ENCODE assay signal across 10 cellular contexts in the genomic region with DNA sequence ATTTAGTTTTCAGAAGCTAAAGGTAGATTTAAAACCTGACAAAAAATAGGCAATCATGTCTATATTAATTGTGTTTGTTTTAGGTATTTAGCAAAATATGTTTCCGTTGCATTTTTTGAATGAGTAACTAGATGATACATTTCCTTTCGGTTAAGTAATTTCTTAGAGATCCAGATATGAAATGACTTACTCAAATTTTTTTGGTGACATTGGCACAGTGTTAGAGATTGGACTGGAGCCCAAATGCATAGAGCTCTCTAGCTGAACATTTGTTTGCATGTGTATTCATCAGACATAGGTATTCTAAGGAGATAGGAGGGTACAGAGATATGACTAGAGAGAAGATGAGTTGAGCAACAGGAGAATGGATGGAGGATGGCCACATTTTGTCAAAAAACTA.
A peak's percentile ranks its signal among the peaks of the same experiment; 100 is the strongest.
DNase-seq lines count a peak whose midpoint lies in the region.
"Had no signal": no experiment of that assay in that cellular context is flagged by ENCODE, and none has a peak within 500 bp of the region (broad histone marks: within the 10 kb centered on the region; RNA-seq: fewer than 3 reads in every experiment).

No MANE protein-coding gene starts in this region.

- DNase-seq in AG08396 (ENCODE audit: low spot score) = peak; percentile 15
- no peak for DNase-seq in SK-N-MC (ENCODE audit: low read depth, low spot score)
- DNase-seq in fibroblast of gingiva (ENCODE audit: low read depth) = peak; percentile 31
- DNase-seq in GM19238 (ENCODE audit: insufficient read length, low spot score) = no peak
- no peak for DNase-seq in islet precursor cell
- no peak for DNase-seq in NCI-H69 (lab: John Stamatoyannopoulos, UW)
- no peak for DNase-seq in NCI-H526 treated with DMSO at 0.1 percent for 48 hours (lab: John Stamatoyannopoulos, UW)
- DNase-seq: NCI-H1694, SHP77 treated with DMSO at 0.1 percent for 48 hours had no signal

- peaks cover 55% of the 10 kb centered on the region for H3K36me3 ChIP-seq in SK-N-MC (ENCODE audit: insufficient read depth, low read length)

- no peak overlapping the region for H3K27ac ChIP-seq in SK-N-MC

- H3K9ac ChIP-seq in SK-N-MC (ENCODE audit: insufficient read length) = peak overlapping the region; percentile 86

- H3K4me3 ChIP-seq in GM08714 (ENCODE audit: low read length) (peak overlapping the region; percentile 87; the same call in 1 of the 2 replicates), SK-N-MC (peak overlapping the region; percentile 80)

- no peaks in the 10 kb centered on the region for H3K9me3 ChIP-seq in SK-N-MC (ENCODE audit: low read depth, low read length)

Comparison
In these comparisons a context has a peak if more than half of its experiments do, and no peak if none do; other contexts are left out.
1. DNase-seq: peak in AG08396 (single experiment) and fibroblast of gingiva (single experiment); none in SK-N-MC (single experiment), GM19238 (single experiment), islet precursor cell (single experiment), NCI-H69 (single experiment) and NCI-H526 treated with DMSO at 0.1 percent for 48 hours (single experiment).